24 cellular contexts compared by ENCODE assay signal in the genomic region with DNA sequence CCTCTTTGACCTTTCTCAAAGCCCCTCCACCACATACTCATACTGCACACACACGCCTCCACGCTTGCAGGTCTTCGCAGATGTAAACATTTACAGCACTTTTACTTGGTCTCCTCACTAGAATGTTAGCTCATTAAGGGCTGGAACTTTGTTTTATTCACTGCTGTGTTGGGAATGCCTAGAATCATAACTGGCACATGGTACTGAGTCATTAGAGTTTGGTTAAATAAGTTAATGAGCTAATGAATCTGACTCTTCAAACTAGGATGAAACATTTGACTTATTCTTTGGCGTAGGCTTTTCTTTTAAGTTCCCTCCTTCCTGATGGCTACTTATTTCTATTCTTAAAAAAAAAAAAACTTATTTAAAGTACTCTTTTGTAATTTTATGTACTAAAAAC.
"Had no signal": no experiment of that assay in that cellular context is flagged by ENCODE, and none has a peak within 500 bp of the region (broad histone marks: within the 10 kb centered on the region; RNA-seq: fewer than 3 reads in every experiment).

No MANE protein-coding gene starts in this region.

- H3K9me3 ChIP-seq: MG63 had no signal

- DNase-seq: activated CD4-positive, alpha-beta T cell treated with anti-CD3 and anti-CD28 coated beads for 36 hours; activated CD4-positive, alpha-beta T cell treated with anti-CD3 and anti-CD28 coated beads, Interleukin-2, amount 50 U/mL, for 4 hours; activated CD8-positive, alpha-beta memory T cell treated with anti-CD3 and anti-CD28 coated beads, Interleukin-2, amount 50 U/mL, for 48 hours; activated CD8-positive, alpha-beta T cell treated with anti-CD3 and anti-CD28 coated beads, Interleukin-2, amount 10 ng/mL, durations not matched to agents 7 days and 5 days; activated gamma-delta T cell; activated naive CD4-positive, alpha-beta T cell treated with anti-CD3 and anti-CD28 coated beads for 36 hours; activated T-cell treated with anti-CD3 and anti-CD28 coated beads, Interleukin-2, amount 50 U/mL, for 1 hour; brain microvascular endothelial cell; MG63; MV-4-11; NCI-H1436; NCI-H1694 treated with DMSO at 0.1 percent for 48 hours; NCI-H2029 treated with DMSO at 0.1 percent for 48 hours; NCI-H345; NCI-H510A; NCI-H526 treated with DMSO at 0.1 percent for 48 hours; NCI-H82; SIG-M5; T-cell; T-helper 2 cell; WERI-Rb-1 had no signal

- H3K9me3 Mint-ChIP-seq: activated naive CD4-positive, alpha-beta T cell treated with anti-CD3 and anti-CD28 coated beads for 36 hours; activated T-helper 1 cell treated with anti-CD3 and anti-CD28 coated beads, Interleukin-12 subunit alpha, Interleukin-12 subunit beta, Interleukin-2, Interleukin-4 antibody, amounts not matched to agents 30 ng/mL and 10 ng/mL and 1 ng/mL, durations not matched to agents 14 hours and 24 hours and 36 hours; T-cell had no signal

- H3K27ac ChIP-seq: brain microvascular endothelial cell, SK-N-MC, WERI-Rb-1 had no signal

- H3K27ac Mint-ChIP-seq: activated CD4-positive, alpha-beta T cell treated with anti-CD3 and anti-CD28 coated beads for 36 hours; activated CD8-positive, alpha-beta T cell treated with anti-CD3 and anti-CD28 coated beads, Interleukin-2, amount 10 ng/mL, durations not matched to agents 7 days and 5 days; activated naive CD4-positive, alpha-beta T cell treated with anti-CD3 and anti-CD28 coated beads for 36 hours; activated naive CD8-positive, alpha-beta T cell; activated T-helper 1 cell treated with anti-CD3 and anti-CD28 coated beads, Interleukin-12 subunit alpha, Interleukin-12 subunit beta, Interleukin-2, Interleukin-4 antibody, amounts not matched to agents 30 ng/mL and 10 ng/mL and 1 ng/mL, durations not matched to agents 14 hours and 24 hours and 36 hours; T-cell had no signal

- H3K27me3 ChIP-seq: brain microvascular endothelial cell, MG63 had no signal

- H3K4me3 ChIP-seq: MG63, SK-N-MC had no signal

- H3K27me3 Mint-ChIP-seq: activated CD4-positive, alpha-beta T cell treated with anti-CD3 and anti-CD28 coated beads for 36 hours; activated naive CD8-positive, alpha-beta T cell; T-cell had no signal

- H3K4me3 Mint-ChIP-seq: activated CD4-positive, alpha-beta T cell treated with anti-CD3 and anti-CD28 coated beads for 36 hours; activated CD8-positive, alpha-beta T cell treated with anti-CD3 and anti-CD28 coated beads, Interleukin-2, amount 10 ng/mL, durations not matched to agents 7 days and 5 days; activated naive CD4-positive, alpha-beta T cell treated with anti-CD3 and anti-CD28 coated beads for 36 hours; activated naive CD8-positive, alpha-beta T cell; activated T-helper 1 cell treated with anti-CD3 and anti-CD28 coated beads, Interleukin-12 subunit alpha, Interleukin-12 subunit beta, Interleukin-2, Interleukin-4 antibody, amounts not matched to agents 30 ng/mL and 10 ng/mL and 1 ng/mL, durations not matched to agents 14 hours and 24 hours and 36 hours; T-cell had no signal

- ATAC-seq: activated CD4-positive, alpha-beta T cell treated with anti-CD3 and anti-CD28 coated beads for 36 hours; activated CD8-positive, alpha-beta T cell treated with anti-CD3 and anti-CD28 coated beads, Interleukin-2, amount 10 ng/mL, durations not matched to agents 7 days and 5 days; T-cell had no signal
